In the genomic region with DNA sequence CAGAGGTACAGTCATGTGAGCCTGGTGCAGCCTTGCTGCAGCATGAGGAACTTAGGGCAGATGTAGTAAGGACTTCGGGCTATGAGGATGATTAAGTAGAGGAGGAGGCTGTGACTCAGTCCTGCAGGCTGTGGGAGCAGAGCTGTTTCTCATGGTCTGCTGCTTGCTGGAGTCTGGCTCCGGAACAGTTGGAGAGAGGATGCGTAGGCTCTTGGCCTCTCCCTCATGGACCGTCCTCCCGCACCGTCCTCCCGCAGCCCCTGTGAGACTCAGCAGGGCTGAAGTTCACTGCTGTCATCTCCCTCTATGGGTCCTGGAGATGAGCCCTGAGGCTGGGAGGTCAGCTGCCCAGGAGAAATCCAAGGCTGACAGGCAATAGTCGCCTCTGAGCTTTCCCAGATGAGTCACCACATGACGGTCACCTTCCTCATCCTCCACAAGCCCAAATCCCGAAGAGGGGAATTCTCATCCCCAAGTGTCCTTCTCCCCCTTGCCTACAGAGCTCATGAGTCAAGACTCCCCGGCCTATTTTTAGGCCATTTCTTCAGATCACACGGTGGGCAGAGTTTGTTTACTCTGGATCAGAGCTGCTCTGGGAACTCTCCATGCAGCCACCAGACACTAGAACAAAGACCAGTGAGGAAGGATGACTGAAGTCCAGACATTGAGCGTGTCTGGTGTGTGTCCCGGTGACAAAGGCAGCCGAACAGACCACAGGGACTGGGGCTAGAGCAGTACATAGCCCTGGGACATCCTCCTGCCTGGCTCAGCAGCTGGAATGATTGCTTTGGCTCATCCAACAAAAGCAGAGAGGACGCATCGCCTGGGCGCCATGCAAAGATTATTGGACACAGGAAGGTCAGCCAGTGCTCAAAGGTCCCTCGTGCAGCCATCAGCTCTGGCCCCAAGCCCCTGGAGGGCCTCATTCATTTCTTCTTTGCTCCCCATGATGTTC, we compare ENCODE assay signal across 8 cellular contexts.
DNase-seq lines count a peak whose midpoint lies in the region; ATAC-seq, FAIRE-seq and TF ChIP-seq lines count a peak whose summit lies in the region.
"Not testable (repeated sequence)": the region's sequence is repeated elsewhere in the genome, so short reads cannot be mapped to it uniquely, and the experiment has no call there.

No MANE protein-coding gene starts in this region.

- H3K36me3 ChIP-seq in adipocyte (ENCODE audit: control insufficient read depth, insufficient read depth, low read length, severe bottlenecking); gastroesophageal sphincter; left lung; rectal smooth muscle tissue (ENCODE audit: control insufficient read depth, insufficient read depth, low read length): not testable (repeated sequence)

- TF ChIP-seq EP300 in gastroesophageal sphincter (IDR thresholded peaks at IDR 0.05), result not testable (repeated sequence)

- intact Hi-C loops in left lung (cut with DNase I), result not testable (repeated sequence)

- not testable (repeated sequence) for H3K9ac ChIP-seq in adipocyte (ENCODE audit: low read length); rectal smooth muscle tissue (ENCODE audit: low read length)

- FAIRE-seq in urothelium cell line (lab: Jason Lieb, UNC), result peak; percentile 74

- peaks cover 25% of the 10 kb centered on the region for H3K4me1 ChIP-seq in adipocyte (ENCODE audit: control insufficient read depth, insufficient read depth, low read length)
- peaks cover 0 to 33% (median 7%) of the 10 kb centered on the region in 3 donors for H3K4me1 ChIP-seq in gastroesophageal sphincter
- H3K4me1 ChIP-seq in left lung, result peaks cover 0 to 14% of the 10 kb centered on the region in 2 donors
- H3K4me1 ChIP-seq in rectal smooth muscle tissue (ENCODE audit: control insufficient read depth, insufficient read depth, low read length), result peaks cover 16% of the 10 kb centered on the region

- TF ChIP-seq CTCF in gastroesophageal sphincter (IDR thresholded peaks at IDR 0.05); left lung (IDR thresholded peaks at IDR 0.05): not testable (repeated sequence)

- H3K9me3 ChIP-seq in adipocyte (ENCODE audit: control insufficient read depth, low read length); gastroesophageal sphincter; left lung: not testable (repeated sequence)

- DNase-seq in Daoy (ENCODE audit: low read depth), result peak; percentile 88
- peak; percentile 92 for DNase-seq in LHCN-M2 (ENCODE audit: low read depth)
- peak; percentile 63 for DNase-seq in adipocyte (ENCODE audit: low read depth)
- peak; percentile 23 for DNase-seq in dedifferentiated amniotic fluid mesenchymal stem cell (ENCODE audit: extremely low spot score)
- DNase-seq in left lung, result not testable (repeated sequence)
- peak; percentile 6 for DNase-seq in urothelium cell line (ENCODE audit: low spot score)

- H3K27ac ChIP-seq in gastroesophageal sphincter (peak overlapping the region in 2 of 4 donors; percentile 37 to 54), left lung (peak overlapping the region in 1 of 2 donors; percentile 21), rectal smooth muscle tissue (ENCODE audit: low read depth, low read length) (peak overlapping the region; percentile 38)

- ATAC-seq in gastroesophageal sphincter, result peak; percentile 57
- ATAC-seq in left lung, result peak; percentile 61

- 60% methylated on average over 1 of the region's 19 CpGs; no CpG with 5 or more reads in 1 of the 2 donors for WGBS in gastroesophageal sphincter (ENCODE audit: low coverage in 1 of 2), 2 donors

- not testable (repeated sequence) for TF ChIP-seq POLR2A in gastroesophageal sphincter (IDR thresholded peaks at IDR 0.05)

- not testable (repeated sequence) for H3K4me3 ChIP-seq in adipocyte (ENCODE audit: low read length); gastroesophageal sphincter; left lung; rectal smooth muscle tissue (ENCODE audit: low read length)

- not testable (repeated sequence) for H3K27me3 ChIP-seq in adipocyte (replicated peaks; ENCODE audit: control insufficient read depth, insufficient read depth, low read length); gastroesophageal sphincter; left lung; rectal smooth muscle tissue (ENCODE audit: control insufficient read depth, insufficient read depth, low read length)
